1 cellular context compared by ENCODE assay signal in the genomic region with DNA sequence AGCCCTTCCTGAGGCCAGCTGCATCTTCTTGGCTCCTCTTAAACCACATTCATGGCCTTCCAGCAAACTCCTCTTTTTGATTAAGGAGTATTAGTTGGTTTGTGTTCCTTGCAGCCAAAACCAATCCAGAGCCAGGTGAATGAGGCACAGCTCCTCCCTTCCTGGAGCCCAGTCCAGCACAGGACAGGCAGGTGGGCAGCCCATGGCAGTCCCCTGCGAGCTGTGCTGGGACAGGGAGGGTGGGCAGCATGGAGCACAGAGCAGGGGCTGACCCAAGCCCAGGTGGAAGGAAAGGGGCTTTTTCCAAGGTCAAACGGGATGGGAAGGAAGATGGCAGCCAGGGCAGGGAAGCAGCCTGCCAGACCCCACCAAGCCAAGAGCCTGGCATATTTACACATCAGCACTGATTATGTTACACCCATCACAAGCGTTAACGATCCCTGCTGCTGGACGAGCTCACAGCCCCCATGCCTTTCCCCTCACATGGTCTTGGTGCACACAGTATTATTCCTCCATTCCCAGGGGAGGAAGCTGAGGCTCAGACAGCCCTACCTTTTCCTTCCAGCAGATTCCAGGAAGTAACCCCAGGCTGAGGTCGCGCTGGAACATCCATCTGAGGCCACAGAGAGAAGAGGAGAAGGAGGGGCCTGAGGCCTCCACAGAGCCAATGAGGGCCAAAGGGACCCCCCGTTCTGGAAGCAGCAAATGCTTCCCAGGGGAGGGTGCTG.
TF ChIP-seq lines count a peak whose summit lies in the region.

No MANE protein-coding gene starts in this region.

TF ChIP-seq in H1, 55 proteins besides CTCF, POLR2A, EP300 and RAD21:
- TF ChIP-seq RBBP5 (IDR thresholded peaks at IDR 0.05; ENCODE audit: borderline replicate concordance, low read depth, low read length) (no peak), ZNF274 (IDR thresholded peaks at IDR 0.05; ENCODE audit: borderline replicate concordance, extremely low read depth, low read length) (no peak), CHD1 (IDR thresholded peaks at IDR 0.05; ENCODE audit: low read depth, low read length) (no peak), CTBP2 (IDR thresholded peaks at IDR 0.05; ENCODE audit: borderline replicate concordance, insufficient read depth, insufficient read length, low read length) (no peak), GABPA (IDR thresholded peaks at IDR 0.05; ENCODE audit: borderline replicate concordance, insufficient read depth, low read length) (no peak), TAF7 (optimal IDR thresholded peaks at IDR 0.05; ENCODE audit: borderline replicate concordance, low read depth, low read length) (no peak), JUND (IDR thresholded peaks at IDR 0.05; ENCODE audit: low read length) (no peak)
